Comparison of ENCODE assay signal across 22 cellular contexts in the genomic region with DNA sequence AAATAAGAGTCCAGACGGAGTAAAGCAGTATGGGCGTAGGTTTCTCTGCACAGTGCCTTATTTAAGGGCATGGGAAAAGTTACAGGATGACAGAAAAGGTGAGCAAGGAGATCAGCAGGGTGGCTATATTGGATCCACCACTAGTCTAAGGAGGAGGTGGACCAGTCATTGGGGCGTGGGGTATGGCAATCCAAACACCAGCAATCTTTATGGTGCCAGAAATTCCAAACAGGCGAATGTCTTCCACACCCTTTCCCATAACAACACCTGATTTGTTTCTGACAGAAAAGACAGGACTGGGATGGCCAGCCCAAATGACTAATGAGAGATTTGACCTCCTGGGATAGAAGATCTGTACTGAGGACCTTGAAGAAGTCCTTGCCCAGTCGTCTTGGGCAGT.
A peak's percentile ranks its signal among the peaks of the same experiment; 100 is the strongest.
DNase-seq lines count a peak whose midpoint lies in the region; ATAC-seq, FAIRE-seq and TF ChIP-seq lines count a peak whose summit lies in the region.
"Had no signal": no experiment of that assay in that cellular context is flagged by ENCODE, and none has a peak within 500 bp of the region (broad histone marks: within the 10 kb centered on the region; RNA-seq: fewer than 3 reads in every experiment).

No MANE protein-coding gene starts in this region.

- intact Hi-C loops in thyroid gland (cut with DNase I): no loop called here

- ATAC-seq in RWPE2 (ENCODE audit: low read depth): peak; percentile 63
- ATAC-seq in foreskin keratinocyte: peak; percentile 61
- no peak for ATAC-seq in HG03139 (IDR thresholded peaks at IDR 0.05; ENCODE audit: unreplicated experiment)
- ATAC-seq: GM12878, GM23338 had no signal

- DNase-seq in HT1080 (ENCODE audit: low read depth) (peak; percentile 30), RWPE2 (ENCODE audit: low spot score) (no peak), foreskin keratinocyte (peak in 1 of 2 donors; percentile 74), urothelium cell line (ENCODE audit: low spot score) (peak; percentile 13), thyroid gland (no peak), activated T-cell treated with anti-CD3 and anti-CD28 coated beads for 4 hours (no peak)
- DNase-seq: DMS79, EL, GDM1, HFFc6, MV-4-11, NCI-H1105, NCI-H1436 treated with DMSO at 0.1 percent for 48 hours, NCI-H187 treated with DMSO at 0.1 percent for 48 hours, NCI-H2171 treated with DMSO at 0.1 percent for 48 hours, NCI-H524 treated with DMSO at 0.1 percent for 48 hours, NCI-H774, SHP77 treated with DMSO at 0.1 percent for 48 hours had no signal

- no peak overlapping the region for H3K4me3 ChIP-seq in RWPE2 (ENCODE audit: severe bottlenecking)
- H3K4me3 ChIP-seq in thyroid gland (replicated peaks in 1 of 3): no peak overlapping the region
- H3K4me3 ChIP-seq: GM12878, GM23338, HAP-1 had no signal

- H3K4me1 ChIP-seq in RWPE2 (ENCODE audit: insufficient read depth, poor library complexity, severe bottlenecking) (no peaks in the 10 kb centered on the region), foreskin keratinocyte (peaks cover 4% of the 10 kb centered on the region), thyroid gland (peaks cover 8 to 12% of the 10 kb centered on the region in 2 donors)
- H3K4me1 ChIP-seq: HAP-1 had no signal

- FAIRE-seq in urothelium cell line (lab: Jason Lieb, UNC): no peak
- FAIRE-seq: GM12878 had no signal

- H3K9me3 ChIP-seq in RWPE2 (ENCODE audit: severe bottlenecking) (no peaks in the 10 kb centered on the region), thyroid gland (no peaks in the 10 kb centered on the region)
- H3K9me3 ChIP-seq: HAP-1 had no signal

- TF ChIP-seq CTCF in RWPE2 (IDR thresholded peaks at IDR 0.05; ENCODE audit: poor library complexity, severe bottlenecking) (no peak), foreskin keratinocyte (conservative IDR thresholded peaks at IDR 0.05) (no peak), thyroid gland (IDR thresholded peaks at IDR 0.05) (no peak)

- H3K27ac ChIP-seq in RWPE2 (ENCODE audit: poor library complexity, severe bottlenecking): no peak overlapping the region
- H3K27ac ChIP-seq in foreskin keratinocyte: no peak overlapping the region
- no peak overlapping the region for H3K27ac ChIP-seq in thyroid gland

- H3K36me3 ChIP-seq in RWPE2 (ENCODE audit: low read depth) (no peaks in the 10 kb centered on the region), thyroid gland (no peaks in the 10 kb centered on the region)
- H3K36me3 ChIP-seq: HAP-1 had no signal

- 92 to 95% methylated on average over 5 of the region's 5 CpGs for WGBS in thyroid gland, 2 donors

- H3K27me3 ChIP-seq in RWPE2 (ENCODE audit: insufficient read depth, poor library complexity, severe bottlenecking) (no peaks in the 10 kb centered on the region), foreskin keratinocyte (no peaks in the 10 kb centered on the region), thyroid gland (no peaks in the 10 kb centered on the region)

- no peak for TF ChIP-seq POLR2A in thyroid gland (IDR thresholded peaks at IDR 0.05)

Comparison
In these comparisons a context has a peak if more than half of its experiments do, and no peak if none do; other contexts are left out.
1. DNase-seq: peak in HT1080 (single experiment) and urothelium cell line (single experiment); none in RWPE2 (single experiment), thyroid gland (0 of 2) and activated T-cell treated with anti-CD3 and anti-CD28 coated beads for 4 hours (single experiment).